ENCODE assay signal across 1 cellular context in genomic region chr6:36924778-36925396, GRCh38.
TF ChIP-seq lines count a peak whose summit lies in the region.

No MANE protein-coding gene starts in this region.

TF ChIP-seq in GM23338, 12 proteins besides CTCF, POLR2A, EP300 and RAD21 (continued from another document):
- TF ChIP-seq POLR2AphosphoS5 (IDR thresholded peaks at IDR 0.05; ENCODE audit: low read depth) (no peak), ZNF331 (CRISPR knock-in tag; IDR thresholded peaks at IDR 0.05; ENCODE audit: low read depth) (no peak), ZNF114 (CRISPR knock-in tag; IDR thresholded peaks at IDR 0.05) (no peak), CREB1 (CRISPR knock-in tag; IDR thresholded peaks at IDR 0.05; ENCODE audit: low read depth) (no peak), REST (IDR thresholded peaks at IDR 0.05; ENCODE audit: unreplicated experiment) (no peak), NANOG (IDR thresholded peaks at IDR 0.05; ENCODE audit: borderline replicate concordance) (no peak), EZH2 (IDR thresholded peaks at IDR 0.05; ENCODE audit: low read depth, unreplicated experiment) (no peak), JUNB (IDR thresholded peaks at IDR 0.05; ENCODE audit: unreplicated experiment) (no peak), ZNF462 (CRISPR knock-in tag; IDR thresholded peaks at IDR 0.05) (no peak)
